1 cellular context compared by ENCODE assay signal in genomic region chr14:36659822-36660735, GRCh38.
A peak's percentile ranks its signal among the peaks of the same experiment; 100 is the strongest.
TF ChIP-seq lines count a peak whose summit lies in the region.

No MANE protein-coding gene starts in this region.

TF ChIP-seq in HepG2, 621 proteins besides CTCF, POLR2A, EP300 and RAD21:
- TF ChIP-seq ZNF234 (CRISPR knock-in tag; conservative IDR thresholded peaks at IDR 0.05) (0 out of 2 replicates have a peak, but pooled peaks have one; percentile 35), EZH2 (conservative IDR thresholded peaks at IDR 0.05; ENCODE audit: low read depth, low read length) (peak; percentile 53), ZNF562 (CRISPR knock-in tag; IDR thresholded peaks at IDR 0.05; ENCODE audit: borderline replicate concordance) (no peak), SMAD9 (CRISPR knock-in tag; IDR thresholded peaks at IDR 0.05) (no peak)
TF ChIP-seq in HepG2: peak in this region for 2.
